Comparison of ENCODE assay signal across 18 cellular contexts in the genomic region with DNA sequence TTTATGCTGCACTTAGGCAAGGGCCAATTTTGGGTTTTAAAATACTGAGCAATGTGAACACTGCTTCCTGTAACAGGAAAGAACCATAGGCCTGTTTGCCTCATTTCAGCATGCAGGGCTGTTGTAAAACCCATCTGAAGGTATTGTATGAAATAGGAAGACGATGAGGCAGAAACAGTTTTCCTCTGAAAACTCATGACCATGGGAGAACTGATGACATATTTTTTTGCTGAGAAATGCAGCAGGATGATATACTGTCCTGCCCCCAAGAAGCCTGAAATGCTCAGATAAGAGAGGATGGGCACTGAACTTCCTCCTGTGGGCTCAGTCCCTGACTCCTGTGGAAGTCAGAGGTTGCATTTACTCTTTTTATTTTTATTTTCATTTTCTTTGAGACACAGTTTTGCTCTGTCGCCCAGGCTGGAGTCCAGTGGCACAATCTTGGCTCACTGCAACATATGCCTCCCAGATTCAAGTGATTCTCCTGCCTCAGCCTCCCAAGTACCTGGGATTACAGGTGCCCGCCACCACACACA. TPM values are rescaled to one million over a fixed set of nuclear protein-coding genes. Genes with fewer than 3 reads are reported as not detected.
DNase-seq lines count a peak whose midpoint lies in the region; ATAC-seq and TF ChIP-seq lines count a peak whose summit lies in the region.
"Had no signal": no experiment of that assay in that cellular context is flagged by ENCODE, and none has a peak within 500 bp of the region (broad histone marks: within the 10 kb centered on the region; RNA-seq: fewer than 3 reads in every experiment).

No MANE protein-coding gene starts in this region.

- TF ChIP-seq EP300 in esophagus muscularis mucosa (IDR thresholded peaks at IDR 0.05) = no peak
- peak; percentile 24 to 76 for TF ChIP-seq EP300 in tibial nerve (IDR thresholded peaks at IDR 0.05)

- H3K4me3 ChIP-seq in SK-N-MC = no peak overlapping the region
- H3K4me3 ChIP-seq in esophagus muscularis mucosa = no peak overlapping the region
- H3K4me3 ChIP-seq in tibial nerve = no peak overlapping the region
- H3K4me3 ChIP-seq: neural progenitor cell, testis had no signal

- H3K27me3 ChIP-seq in esophagus muscularis mucosa (no peaks in the 10 kb centered on the region), tibial nerve (no peaks in the 10 kb centered on the region)
- H3K27me3 ChIP-seq: neural progenitor cell, testis had no signal

- no peaks in the 10 kb centered on the region for H3K36me3 ChIP-seq in SK-N-MC (ENCODE audit: insufficient read depth, low read length)
- peaks cover 0 to 49% (median 22%) of the 10 kb centered on the region in 4 donors for H3K36me3 ChIP-seq in esophagus muscularis mucosa
- H3K36me3 ChIP-seq in tibial nerve = peaks cover 0 to 82% (median 0%) of the 10 kb centered on the region in 3 donors
- H3K36me3 ChIP-seq: neural progenitor cell had no signal

- TF ChIP-seq CTCF in esophagus muscularis mucosa (IDR thresholded peaks at IDR 0.05) (no peak), tibial nerve (IDR thresholded peaks at IDR 0.05) (no peak)

- no peak overlapping the region for H3K9ac ChIP-seq in SK-N-MC (ENCODE audit: insufficient read length)
- H3K9ac ChIP-seq: neural progenitor cell had no signal

- H3K4me1 ChIP-seq in esophagus muscularis mucosa (no peaks in the 10 kb centered on the region), tibial nerve (no peaks in the 10 kb centered on the region)
- H3K4me1 ChIP-seq: neural progenitor cell, testis had no signal

- no peak for ATAC-seq in GM21390 (IDR thresholded peaks at IDR 0.05; ENCODE audit: unreplicated experiment)
- ATAC-seq: activated T-helper 17 cell treated with anti-CD3 and anti-CD28 coated beads, Interleukin-2, amount 50 U/mL, for 72 hours; WTC11 had no signal

- 76% methylated on average over 3 of the region's 3 CpGs for WGBS in esophagus muscularis mucosa
- WGBS in tibial nerve, 2 donors = 80 to 85% methylated on average over 3 of the region's 3 CpGs

- H3K9me3 ChIP-seq in SK-N-MC (ENCODE audit: low read depth, low read length) = no peaks in the 10 kb centered on the region
- H3K9me3 ChIP-seq in esophagus muscularis mucosa = no peaks in the 10 kb centered on the region
- H3K9me3 ChIP-seq in tibial nerve = no peaks in the 10 kb centered on the region
- H3K9me3 ChIP-seq: testis had no signal

- H3K27ac ChIP-seq in SK-N-MC (peak overlapping the region; percentile 40; the same call in 1 of the 2 replicates), esophagus muscularis mucosa (replicated peaks in 1 of 4) (no peak overlapping the region), tibial nerve (peak overlapping the region in 2 of 4 donors; percentile 63 to 64)
- H3K27ac ChIP-seq: neural progenitor cell, testis had no signal

- DNase-seq in KG1 (lab: John Stamatoyannopoulos, UW) (peak; percentile 83), SK-N-MC (ENCODE audit: low read depth, low spot score) (no peak), esophagus muscularis mucosa (ENCODE audit: extremely low spot score) (peak; percentile 62), tibial nerve (ENCODE audit: low spot score in 2 of 2) (peak in 1 of 2 donors; percentile 15), hepatic stellate cell (ENCODE audit: low spot score) (no peak), T-helper 9 cell (no peak)
- DNase-seq: activated CD8-positive, alpha-beta memory T cell treated with anti-CD3 and anti-CD28 coated beads for 24 hours; CD4-positive, CD25-positive, alpha-beta regulatory T cell; immature natural killer cell; NCI-H187; NCI-H446 treated with DMSO at 0.1 percent for 48 hours; stimulated activated CD4-positive, alpha-beta T cell treated with anti-CD3 and anti-CD28 coated beads, Interleukin-1b, Interleukin-23, amount 100 ng/mL, for 48 hours; testis had no signal

- TF ChIP-seq POLR2A in esophagus muscularis mucosa (IDR thresholded peaks at IDR 0.05; ENCODE audit: low read depth) (no peak), tibial nerve (IDR thresholded peaks at IDR 0.05) (no peak)

- intact Hi-C loops in esophagus muscularis mucosa (cut with DNase I) = no loop called here

RNA-seq across cellular contexts. Expression of a gene that starts 17.4 kb away (rescaled TPM):
- total RNA-seq in esophagus muscularis mucosa (10 to 100 TPM; 15.0 to 28.5 (median 20.6) TPM), tibial nerve (100 to 1,000 TPM in 1 of 4 donors, 10 to 100 TPM in 3; 50.0 to 112 (median 74.3) TPM)

RNA-seq across cellular contexts. Expression of a gene that starts 55.1 kb away (rescaled TPM):
- total RNA-seq in esophagus muscularis mucosa = not detected
- total RNA-seq in tibial nerve = not detected
- total RNA-seq: activated T-helper 17 cell treated with anti-CD3 and anti-CD28 coated beads, Interleukin-2, amount 50 U/mL, for 72 hours; chondrocyte had no signal

Comparison
In these comparisons a context has a peak if more than half of its experiments do, and no peak if none do; other contexts are left out.
1. DNase-seq: peak in KG1 (single experiment) and esophagus muscularis mucosa (single experiment); none in SK-N-MC (single experiment), hepatic stellate cell (single experiment) and T-helper 9 cell (single experiment).